ENCODE assay signal across 15 cellular contexts in the genomic region with DNA sequence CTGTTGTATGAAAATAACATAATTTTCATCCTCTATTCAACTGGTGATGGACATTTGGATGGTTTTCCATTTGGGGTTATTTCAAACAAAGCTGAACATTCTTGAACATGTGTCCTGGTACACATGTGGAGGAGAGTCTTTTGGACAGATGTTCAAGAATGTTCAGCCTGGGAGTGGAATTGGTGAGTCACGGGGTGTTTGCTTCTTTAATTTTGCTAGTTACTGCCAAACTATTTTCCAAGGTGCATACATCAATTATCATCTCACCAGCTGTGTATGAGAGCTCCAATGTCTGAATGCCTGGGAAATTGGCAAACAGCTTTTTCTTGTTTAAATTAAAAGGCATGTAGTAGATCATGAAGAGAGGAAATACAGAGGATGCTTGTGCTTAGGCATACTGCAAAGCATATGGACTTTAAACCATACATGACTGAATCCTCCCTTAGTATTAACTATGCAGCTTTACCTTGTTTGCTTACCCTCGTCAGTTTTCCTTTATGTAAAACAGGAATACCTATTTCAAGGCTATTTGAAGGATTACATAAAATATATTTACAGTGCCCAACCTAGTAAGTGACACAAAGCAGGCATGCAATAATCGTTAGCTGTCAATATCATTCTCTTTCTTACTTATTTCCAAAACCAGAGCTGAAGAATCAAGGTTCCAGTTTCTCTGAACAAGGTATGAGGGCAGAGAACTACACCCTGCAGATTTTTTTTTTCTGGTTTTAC.
DNase-seq lines count a peak whose midpoint lies in the region; TF ChIP-seq lines count a peak whose summit lies in the region.
"Had no signal": no experiment of that assay in that cellular context is flagged by ENCODE, and none has a peak within 500 bp of the region (broad histone marks: within the 10 kb centered on the region; RNA-seq: fewer than 3 reads in every experiment).

No MANE protein-coding gene starts in this region.

- POLR2A ChIA-PET in HEK293 (lab: Yijun Ruan, JAX), result no interaction called here

- H3K27me3 Mint-ChIP-seq in HFFc6 (ENCODE audit: insufficient read depth), result no peaks in the 10 kb centered on the region
- H3K27me3 Mint-ChIP-seq: naive thymus-derived CD8-positive, alpha-beta T cell had no signal

- H3K36me3 Mint-ChIP-seq in HFFc6 (ENCODE audit: low read depth), result peaks cover 13% of the 10 kb centered on the region; the same call in 1 of the 2 replicates

- WGBS in iPS DF 6.9 (ENCODE audit: insufficient coverage, insufficient read length), result no CpG with 5 or more reads among the region's 3 CpGs

- H3K4me1 ChIP-seq in HEK293 (ENCODE audit: control insufficient read depth, insufficient read depth, low read length) (peaks cover 3% of the 10 kb centered on the region; the same call in 1 of the 2 replicates), iPS DF 6.9 (ENCODE audit: control insufficient read depth, insufficient read depth, low read length) (no peaks in the 10 kb centered on the region; the same call in 1 of the 2 replicates)
- H3K4me1 ChIP-seq: body of pancreas, prostate gland had no signal

- H3K36me3 ChIP-seq in HEK293 (ENCODE audit: control insufficient read depth in 2 of 2, insufficient read depth in 1 of 2, low read length in 2 of 2) (peaks cover 0 to 10% of the 10 kb centered on the region in 2 experiments; a peak in 1 of 3 replicates), iPS DF 6.9 (ENCODE audit: control insufficient read depth, insufficient read depth, low read length) (peaks cover 3% of the 10 kb centered on the region; the same call in 1 of the 2 replicates)

- peak; percentile 32 for DNase-seq in AG08395 (ENCODE audit: low spot score)
- peak; percentile 39 for DNase-seq in astrocyte of the cerebellum (ENCODE audit: low read depth)
- no peak for DNase-seq in iPS DF 6.9 (ENCODE audit: low read depth, low spot score)
- DNase-seq in LoVo (ENCODE audit: low spot score), result no peak
- DNase-seq in HFFc6, result no peak
- DNase-seq in SKM-1 (lab: John Stamatoyannopoulos, UW; ENCODE audit: unreplicated experiment), result no peak
- no peak for DNase-seq in stimulated activated CD4-positive, alpha-beta T cell treated with anti-CD3 and anti-CD28 coated beads, Interleukin-2, amount 100 ng/mL, for 48 hours
- DNase-seq: activated CD4-positive, CD25-positive, alpha-beta regulatory T cell; body of pancreas; naive thymus-derived CD8-positive, alpha-beta T cell; NCI-H2081; NCI-H82; stimulated activated CD4-positive, alpha-beta T cell treated with anti-CD3 and anti-CD28 coated beads, Interleukin-12 subunit alpha, Interleukin-12 subunit beta, amount 100 ng/mL, for 4 hours had no signal

- no peak overlapping the region for H3K27ac Mint-ChIP-seq in HFFc6

- TF ChIP-seq CTCF in HEK293 (tag by site-specific recombination; IDR thresholded peaks at IDR 0.05) (no peak), astrocyte of the cerebellum (IDR thresholded peaks at IDR 0.05; ENCODE audit: low read depth, low read length, missing control alignments) (no peak), HFFc6 (IDR thresholded peaks at IDR 0.05) (no peak)

- H3K4me3 ChIP-seq in HEK293 (ENCODE audit: low read depth, low read length) (no peak overlapping the region), astrocyte of the cerebellum (ENCODE audit: low read depth, low read length) (no peak overlapping the region), iPS DF 6.9 (ENCODE audit: low read length) (no peak overlapping the region)
- H3K4me3 ChIP-seq: body of pancreas, prostate gland had no signal

- H3K9me3 ChIP-seq in HEK293 (ENCODE audit: control insufficient read depth, insufficient read depth, low read depth, low read length) (no peaks in the 10 kb centered on the region), iPS DF 6.9 (ENCODE audit: control insufficient read depth, insufficient read depth, low read length) (no peaks in the 10 kb centered on the region)
- H3K9me3 ChIP-seq: body of pancreas, prostate gland had no signal

- H3K9me3 Mint-ChIP-seq in HFFc6, result peaks cover 4% of the 10 kb centered on the region; the same call in 1 of the 2 replicates

- H3K27me3 ChIP-seq in iPS DF 6.9 (ENCODE audit: control insufficient read depth, insufficient read depth, low read length), result no peaks in the 10 kb centered on the region
- H3K27me3 ChIP-seq: body of pancreas had no signal

- H3K4me3 Mint-ChIP-seq in HFFc6, result no peak overlapping the region
- H3K4me3 Mint-ChIP-seq: naive thymus-derived CD8-positive, alpha-beta T cell had no signal

- CTCF ChIA-PET in HEK293 (lab: Yijun Ruan, JAX), result interaction anchor here (1.1 to 1.2 kb wide), 2 partner anchors 16 to 23 kb away, joined by 3 read pairs; no protein-coding TSS in a partner anchor

- peaks cover 28% of the 10 kb centered on the region for H3K4me1 Mint-ChIP-seq in HFFc6 (ENCODE audit: low read depth)

- H3K27ac ChIP-seq in HEK293 (ENCODE audit: extremely low read depth, low read depth, low read length), result no peak overlapping the region
- H3K27ac ChIP-seq in iPS DF 6.9 (ENCODE audit: low read length), result peak overlapping the region; percentile 22
- H3K27ac ChIP-seq: body of pancreas, prostate gland had no signal

- in situ Hi-C loops in astrocyte of the cerebellum (cut with HindIII; ENCODE audit: low sequenced_read_pairs), result no loop called here

TF ChIP-seq in HEK293, 187 proteins besides CTCF, POLR2A, EP300 and RAD21:
- TF ChIP-seq SP7 (tag by site-specific recombination; IDR thresholded peaks at IDR 0.05) (no peak), ZNF660 (tag by site-specific recombination; IDR thresholded peaks at IDR 0.05) (peak; percentile 70)

Comparison
In these comparisons a context has a peak if more than half of its experiments do, and no peak if none do; other contexts are left out.
1. DNase-seq: peak in AG08395 (single experiment) and astrocyte of the cerebellum (single experiment); none in iPS DF 6.9 (single experiment), LoVo (single experiment), HFFc6 (single experiment), SKM-1 (single experiment) and stimulated activated CD4-positive, alpha-beta T cell treated with anti-CD3 and anti-CD28 coated beads, Interleukin-2, amount 100 ng/mL, for 48 hours (0 of 2).